In the genomic region with DNA sequence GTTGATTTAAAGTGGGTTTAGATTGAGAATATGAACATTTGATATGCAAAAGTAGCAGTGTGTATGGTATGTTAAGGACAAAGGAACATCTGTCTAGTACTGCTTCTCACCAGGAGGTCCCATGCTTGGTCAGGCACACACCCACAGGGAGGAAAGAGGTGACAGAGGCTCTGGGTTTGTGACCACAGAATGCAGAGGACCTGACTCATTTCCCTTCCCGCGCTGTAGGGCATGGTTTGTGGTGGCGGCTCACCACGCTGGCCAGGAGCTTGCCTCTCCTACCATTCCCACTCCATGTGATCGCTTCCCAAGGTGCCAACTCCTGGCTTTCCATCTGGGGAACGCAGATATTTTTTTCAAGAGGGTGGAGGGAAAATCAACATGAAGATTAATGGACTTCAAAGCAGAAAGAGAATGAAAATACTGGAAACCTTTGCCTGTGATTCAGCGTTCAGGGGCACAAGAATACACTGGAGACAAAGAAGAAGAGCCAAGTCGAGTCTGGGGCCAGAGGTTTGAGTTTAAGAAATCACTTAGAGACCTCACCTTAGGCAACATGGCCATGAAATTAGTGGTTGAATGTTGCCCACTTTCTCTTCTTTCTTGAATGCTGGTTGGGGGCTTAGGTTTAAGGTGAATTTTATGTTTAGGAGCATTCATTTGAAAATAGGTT, we compare ENCODE assay signal across 8 cellular contexts.
DNase-seq lines count a peak whose midpoint lies in the region; ATAC-seq and TF ChIP-seq lines count a peak whose summit lies in the region.

No MANE protein-coding gene starts in this region.

- H3K9me3 ChIP-seq in SJCRH30 (replicated peaks) (no peaks in the 10 kb centered on the region), heart right ventricle (no peaks in the 10 kb centered on the region)

- H3K4me3 ChIP-seq in SJCRH30 (no peak overlapping the region), heart right ventricle (no peak overlapping the region)

- peak overlapping the region in 1 of 2 donors; percentile 18 for H3K27ac Mint-ChIP-seq in activated naive CD4-positive, alpha-beta T cell treated with anti-CD3 and anti-CD28 coated beads, Interleukin-2, amount 50 U/mL, for 72 hours
- peak overlapping the region in 2 of 6 donors; percentile 51 to 70 for H3K27ac Mint-ChIP-seq in immature natural killer cell

- H3K27ac ChIP-seq in SJCRH30 (peak overlapping the region; percentile 57), heart right ventricle (no peak overlapping the region)

- ATAC-seq in activated naive CD4-positive, alpha-beta T cell treated with anti-CD3 and anti-CD28 coated beads, Interleukin-2, amount 50 U/mL, for 72 hours = peak; percentile 96 to 99
- ATAC-seq in HG02943 (IDR thresholded peaks at IDR 0.05; ENCODE audit: low read depth, unreplicated experiment) (peak; percentile 93), esophagus mucosa (no peak), heart right ventricle (no peak)

- no peaks in the 10 kb centered on the region for H3K27me3 ChIP-seq in SJCRH30
- H3K27me3 ChIP-seq in heart right ventricle = no peaks in the 10 kb centered on the region

- peaks cover 25 to 39% of the 10 kb centered on the region in 2 donors for H3K4me1 Mint-ChIP-seq in immature natural killer cell

- H3K4me1 ChIP-seq in SJCRH30 = peaks cover 24% of the 10 kb centered on the region
- H3K4me1 ChIP-seq in heart right ventricle = no peaks in the 10 kb centered on the region

- no peaks in the 10 kb centered on the region for H3K36me3 Mint-ChIP-seq in activated naive CD4-positive, alpha-beta T cell treated with anti-CD3 and anti-CD28 coated beads, Interleukin-2, amount 50 U/mL, for 72 hours
- H3K36me3 Mint-ChIP-seq in immature natural killer cell = peaks cover 0 to 5% (median 0%) of the 10 kb centered on the region in 3 donors

- H3K36me3 ChIP-seq in SJCRH30 = no peaks in the 10 kb centered on the region
- no peaks in the 10 kb centered on the region for H3K36me3 ChIP-seq in heart right ventricle

- intact Hi-C loops in heart right ventricle (cut with DNase I) = loop anchor here in 1 of 10 donors (10.0 kb wide), 1 partner anchor 104 kb away; no protein-coding TSS in a partner anchor

- no peak for TF ChIP-seq CTCF in heart right ventricle (IDR thresholded peaks at IDR 0.05)

- H3K4me3 Mint-ChIP-seq in immature natural killer cell = peak overlapping the region; percentile 44 to 87 (median 75)

- peak; percentile 41 to 67 for DNase-seq in activated naive CD4-positive, alpha-beta T cell treated with anti-CD3 and anti-CD28 coated beads, Interleukin-2, amount 50 U/mL, for 72 hours (ENCODE audit: low spot score in 2 of 2)
- no peak for DNase-seq in activated naive CD4-positive, alpha-beta T cell treated with Interleukin-2 at 50 U/mL for 16 hours
- DNase-seq in SJCRH30 (peak; percentile 89), immature natural killer cell (peak; percentile 33 to 49 (median 36)), NCI-H1694 (lab: John Stamatoyannopoulos, UW) (no peak), heart right ventricle (no peak)

- peaks cover 5 to 9% (median 9%) of the 10 kb centered on the region in 3 donors for H3K27me3 Mint-ChIP-seq in immature natural killer cell (ENCODE audit: low read depth in 3 of 3)

- H3K9me3 Mint-ChIP-seq in activated naive CD4-positive, alpha-beta T cell treated with anti-CD3 and anti-CD28 coated beads, Interleukin-2, amount 50 U/mL, for 72 hours = no peaks in the 10 kb centered on the region
- H3K9me3 Mint-ChIP-seq in immature natural killer cell = peaks cover 0 to 4% (median 0%) of the 10 kb centered on the region in 6 donors

- WGBS in heart right ventricle, 2 donors = 80 to 88% methylated on average over 8 of the region's 8 CpGs

Comparison
In these comparisons a context has a peak if more than half of its experiments do, and no peak if none do; other contexts are left out.
1. DNase-seq: peak in activated naive CD4-positive, alpha-beta T cell treated with anti-CD3 and anti-CD28 coated beads, Interleukin-2, amount 50 U/mL, for 72 hours (2 of 2), SJCRH30 (2 of 2) and immature natural killer cell (3 of 3); none in activated naive CD4-positive, alpha-beta T cell treated with Interleukin-2 at 50 U/mL for 16 hours (single experiment), NCI-H1694 (single experiment) and heart right ventricle (0 of 2).
2. ATAC-seq: peak in activated naive CD4-positive, alpha-beta T cell treated with anti-CD3 and anti-CD28 coated beads, Interleukin-2, amount 50 U/mL, for 72 hours (2 of 2) and HG02943 (single experiment); none in esophagus mucosa (single experiment) and heart right ventricle (0 of 8).